Comparison of ENCODE assay signal across 2 cellular contexts in the genomic region with DNA sequence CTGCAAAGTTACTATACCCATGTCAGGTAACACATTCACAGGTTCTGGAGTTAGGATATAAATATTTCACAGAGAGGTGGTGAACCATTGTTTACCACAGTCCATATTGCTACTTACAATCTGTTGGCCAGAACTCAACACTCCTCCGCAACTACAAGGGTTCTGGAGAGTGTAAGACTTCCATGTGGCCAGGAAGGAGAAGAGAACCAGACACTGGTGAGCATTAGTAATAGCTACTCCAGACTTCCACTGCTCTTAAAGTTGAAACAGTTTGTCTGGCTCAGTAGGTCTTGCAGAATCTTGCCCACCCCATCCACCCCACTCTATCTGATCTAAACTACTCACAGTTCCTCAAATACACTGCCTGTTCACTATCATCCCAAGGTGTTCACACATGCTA.
TF ChIP-seq lines count a peak whose summit lies in the region.

No MANE protein-coding gene starts in this region.

TF ChIP-seq in SK-N-SH treated with all-trans-retinoic acid at 6 μM for 48 hours, 23 proteins besides CTCF, POLR2A, EP300 and RAD21 (continued from another document):
- TF ChIP-seq, protein P1, sequence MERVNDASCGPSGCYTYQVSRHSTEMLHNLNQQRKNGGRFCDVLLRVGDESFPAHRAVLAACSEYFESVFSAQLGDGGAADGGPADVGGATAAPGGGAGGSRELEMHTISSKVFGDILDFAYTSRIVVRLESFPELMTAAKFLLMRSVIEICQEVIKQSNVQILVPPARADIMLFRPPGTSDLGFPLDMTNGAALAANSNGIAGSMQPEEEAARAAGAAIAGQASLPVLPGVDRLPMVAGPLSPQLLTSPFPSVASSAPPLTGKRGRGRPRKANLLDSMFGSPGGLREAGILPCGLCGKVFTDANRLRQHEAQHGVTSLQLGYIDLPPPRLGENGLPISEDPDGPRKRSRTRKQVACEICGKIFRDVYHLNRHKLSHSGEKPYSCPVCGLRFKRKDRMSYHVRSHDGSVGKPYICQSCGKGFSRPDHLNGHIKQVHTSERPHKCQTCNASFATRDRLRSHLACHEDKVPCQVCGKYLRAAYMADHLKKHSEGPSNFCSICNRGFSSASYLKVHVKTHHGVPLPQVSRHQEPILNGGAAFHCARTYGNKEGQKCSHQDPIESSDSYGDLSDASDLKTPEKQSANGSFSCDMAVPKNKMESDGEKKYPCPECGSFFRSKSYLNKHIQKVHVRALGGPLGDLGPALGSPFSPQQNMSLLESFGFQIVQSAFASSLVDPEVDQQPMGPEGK (CRISPR knock-in tag; IDR thresholded peaks at IDR 0.05; ENCODE audit: borderline replicate concordance) = no peak
- TF ChIP-seq OSR1 (CRISPR knock-in tag; IDR thresholded peaks at IDR 0.05) (no peak), TOX (CRISPR knock-in tag; IDR thresholded peaks at IDR 0.05; ENCODE audit: borderline replicate concordance) (no peak), PPARA (CRISPR knock-in tag; IDR thresholded peaks at IDR 0.05; ENCODE audit: borderline replicate concordance) (no peak), ISL1 (CRISPR knock-in tag; IDR thresholded peaks at IDR 0.05) (no peak), ZNF8 (CRISPR knock-in tag; IDR thresholded peaks at IDR 0.05) (no peak), BACH2 (CRISPR knock-in tag; IDR thresholded peaks at IDR 0.05; ENCODE audit: borderline replicate concordance) (no peak), ZNF70 (CRISPR knock-in tag; IDR thresholded peaks at IDR 0.05) (no peak), ZFP30 (CRISPR knock-in tag; IDR thresholded peaks at IDR 0.05) (no peak), ESRRG (CRISPR knock-in tag; IDR thresholded peaks at IDR 0.05) (no peak), ZNF565 (CRISPR knock-in tag; conservative IDR thresholded peaks at IDR 0.05; ENCODE audit: low read depth) (no peak), CSDC2 (CRISPR knock-in tag; IDR thresholded peaks at IDR 0.05) (no peak), GLIS3 (CRISPR knock-in tag; IDR thresholded peaks at IDR 0.05) (no peak)
- TF ChIP-seq, protein P2, sequence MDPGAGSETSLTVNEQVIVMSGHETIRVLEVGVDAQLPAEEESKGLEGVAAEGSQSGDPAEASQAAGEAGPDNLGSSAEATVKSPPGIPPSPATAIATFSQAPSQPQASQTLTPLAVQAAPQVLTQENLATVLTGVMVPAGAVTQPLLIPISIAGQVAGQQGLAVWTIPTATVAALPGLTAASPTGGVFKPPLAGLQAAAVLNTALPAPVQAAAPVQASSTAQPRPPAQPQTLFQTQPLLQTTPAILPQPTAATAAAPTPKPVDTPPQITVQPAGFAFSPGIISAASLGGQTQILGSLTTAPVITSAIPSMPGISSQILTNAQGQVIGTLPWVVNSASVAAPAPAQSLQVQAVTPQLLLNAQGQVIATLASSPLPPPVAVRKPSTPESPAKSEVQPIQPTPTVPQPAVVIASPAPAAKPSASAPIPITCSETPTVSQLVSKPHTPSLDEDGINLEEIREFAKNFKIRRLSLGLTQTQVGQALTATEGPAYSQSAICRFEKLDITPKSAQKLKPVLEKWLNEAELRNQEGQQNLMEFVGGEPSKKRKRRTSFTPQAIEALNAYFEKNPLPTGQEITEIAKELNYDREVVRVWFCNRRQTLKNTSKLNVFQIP (CRISPR knock-in tag; IDR thresholded peaks at IDR 0.05; ENCODE audit: borderline replicate concordance, low read depth) = no peak
- TF ChIP-seq, protein P3, sequence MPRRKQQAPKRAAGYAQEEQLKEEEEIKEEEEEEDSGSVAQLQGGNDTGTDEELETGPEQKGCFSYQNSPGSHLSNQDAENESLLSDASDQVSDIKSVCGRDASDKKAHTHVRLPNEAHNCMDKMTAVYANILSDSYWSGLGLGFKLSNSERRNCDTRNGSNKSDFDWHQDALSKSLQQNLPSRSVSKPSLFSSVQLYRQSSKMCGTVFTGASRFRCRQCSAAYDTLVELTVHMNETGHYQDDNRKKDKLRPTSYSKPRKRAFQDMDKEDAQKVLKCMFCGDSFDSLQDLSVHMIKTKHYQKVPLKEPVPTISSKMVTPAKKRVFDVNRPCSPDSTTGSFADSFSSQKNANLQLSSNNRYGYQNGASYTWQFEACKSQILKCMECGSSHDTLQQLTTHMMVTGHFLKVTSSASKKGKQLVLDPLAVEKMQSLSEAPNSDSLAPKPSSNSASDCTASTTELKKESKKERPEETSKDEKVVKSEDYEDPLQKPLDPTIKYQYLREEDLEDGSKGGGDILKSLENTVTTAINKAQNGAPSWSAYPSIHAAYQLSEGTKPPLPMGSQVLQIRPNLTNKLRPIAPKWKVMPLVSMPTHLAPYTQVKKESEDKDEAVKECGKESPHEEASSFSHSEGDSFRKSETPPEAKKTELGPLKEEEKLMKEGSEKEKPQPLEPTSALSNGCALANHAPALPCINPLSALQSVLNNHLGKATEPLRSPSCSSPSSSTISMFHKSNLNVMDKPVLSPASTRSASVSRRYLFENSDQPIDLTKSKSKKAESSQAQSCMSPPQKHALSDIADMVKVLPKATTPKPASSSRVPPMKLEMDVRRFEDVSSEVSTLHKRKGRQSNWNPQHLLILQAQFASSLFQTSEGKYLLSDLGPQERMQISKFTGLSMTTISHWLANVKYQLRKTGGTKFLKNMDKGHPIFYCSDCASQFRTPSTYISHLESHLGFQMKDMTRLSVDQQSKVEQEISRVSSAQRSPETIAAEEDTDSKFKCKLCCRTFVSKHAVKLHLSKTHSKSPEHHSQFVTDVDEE (CRISPR knock-in tag; IDR thresholded peaks at IDR 0.05) = no peak

TF ChIP-seq in HepG2, 621 proteins besides CTCF, POLR2A, EP300 and RAD21 (continued from another document):
- TF ChIP-seq, protein P4, sequence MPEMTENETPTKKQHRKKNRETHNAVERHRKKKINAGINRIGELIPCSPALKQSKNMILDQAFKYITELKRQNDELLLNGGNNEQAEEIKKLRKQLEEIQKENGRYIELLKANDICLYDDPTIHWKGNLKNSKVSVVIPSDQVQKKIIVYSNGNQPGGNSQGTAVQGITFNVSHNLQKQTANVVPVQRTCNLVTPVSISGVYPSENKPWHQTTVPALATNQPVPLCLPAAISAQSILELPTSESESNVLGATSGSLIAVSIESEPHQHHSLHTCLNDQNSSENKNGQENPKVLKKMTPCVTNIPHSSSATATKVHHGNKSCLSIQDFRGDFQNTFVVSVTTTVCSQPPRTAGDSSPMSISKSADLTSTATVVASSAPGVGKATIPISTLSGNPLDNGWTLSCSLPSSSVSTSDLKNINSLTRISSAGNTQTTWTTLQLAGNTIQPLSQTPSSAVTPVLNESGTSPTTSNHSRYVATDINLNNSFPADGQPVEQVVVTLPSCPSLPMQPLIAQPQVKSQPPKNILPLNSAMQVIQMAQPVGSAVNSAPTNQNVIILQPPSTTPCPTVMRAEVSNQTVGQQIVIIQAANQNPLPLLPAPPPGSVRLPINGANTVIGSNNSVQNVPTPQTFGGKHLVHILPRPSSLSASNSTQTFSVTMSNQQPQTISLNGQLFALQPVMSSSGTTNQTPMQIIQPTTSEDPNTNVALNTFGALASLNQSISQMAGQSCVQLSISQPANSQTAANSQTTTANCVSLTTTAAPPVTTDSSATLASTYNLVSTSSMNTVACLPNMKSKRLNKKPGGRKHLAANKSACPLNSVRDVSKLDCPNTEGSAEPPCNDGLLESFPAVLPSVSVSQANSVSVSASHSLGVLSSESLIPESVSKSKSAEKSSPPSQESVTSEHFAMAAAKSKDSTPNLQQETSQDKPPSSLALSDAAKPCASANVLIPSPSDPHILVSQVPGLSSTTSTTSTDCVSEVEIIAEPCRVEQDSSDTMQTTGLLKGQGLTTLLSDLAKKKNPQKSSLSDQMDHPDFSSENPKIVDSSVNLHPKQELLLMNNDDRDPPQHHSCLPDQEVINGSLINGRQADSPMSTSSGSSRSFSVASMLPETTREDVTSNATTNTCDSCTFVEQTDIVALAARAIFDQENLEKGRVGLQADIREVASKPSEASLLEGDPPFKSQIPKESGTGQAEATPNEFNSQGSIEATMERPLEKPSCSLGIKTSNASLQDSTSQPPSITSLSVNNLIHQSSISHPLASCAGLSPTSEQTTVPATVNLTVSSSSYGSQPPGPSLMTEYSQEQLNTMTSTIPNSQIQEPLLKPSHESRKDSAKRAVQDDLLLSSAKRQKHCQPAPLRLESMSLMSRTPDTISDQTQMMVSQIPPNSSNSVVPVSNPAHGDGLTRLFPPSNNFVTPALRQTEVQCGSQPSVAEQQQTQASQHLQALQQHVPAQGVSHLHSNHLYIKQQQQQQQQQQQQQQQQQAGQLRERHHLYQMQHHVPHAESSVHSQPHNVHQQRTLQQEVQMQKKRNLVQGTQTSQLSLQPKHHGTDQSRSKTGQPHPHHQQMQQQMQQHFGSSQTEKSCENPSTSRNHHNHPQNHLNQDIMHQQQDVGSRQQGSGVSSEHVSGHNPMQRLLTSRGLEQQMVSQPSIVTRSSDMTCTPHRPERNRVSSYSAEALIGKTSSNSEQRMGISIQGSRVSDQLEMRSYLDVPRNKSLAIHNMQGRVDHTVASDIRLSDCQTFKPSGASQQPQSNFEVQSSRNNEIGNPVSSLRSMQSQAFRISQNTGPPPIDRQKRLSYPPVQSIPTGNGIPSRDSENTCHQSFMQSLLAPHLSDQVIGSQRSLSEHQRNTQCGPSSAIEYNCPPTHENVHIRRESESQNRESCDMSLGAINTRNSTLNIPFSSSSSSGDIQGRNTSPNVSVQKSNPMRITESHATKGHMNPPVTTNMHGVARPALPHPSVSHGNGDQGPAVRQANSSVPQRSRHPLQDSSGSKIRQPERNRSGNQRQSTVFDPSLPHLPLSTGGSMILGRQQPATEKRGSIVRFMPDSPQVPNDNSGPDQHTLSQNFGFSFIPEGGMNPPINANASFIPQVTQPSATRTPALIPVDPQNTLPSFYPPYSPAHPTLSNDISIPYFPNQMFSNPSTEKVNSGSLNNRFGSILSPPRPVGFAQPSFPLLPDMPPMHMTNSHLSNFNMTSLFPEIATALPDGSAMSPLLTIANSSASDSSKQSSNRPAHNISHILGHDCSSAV (CRISPR knock-in tag; IDR thresholded peaks at IDR 0.05; ENCODE audit: borderline replicate concordance) = no peak
- no peak for TF ChIP-seq ZFP1 (CRISPR knock-in tag; IDR thresholded peaks at IDR 0.05)
- TF ChIP-seq TRIM24 (CRISPR knock-in tag; IDR thresholded peaks at IDR 0.05) = no peak
- no peak for TF ChIP-seq ZBTB3 (CRISPR knock-in tag; IDR thresholded peaks at IDR 0.05; ENCODE audit: borderline replicate concordance, low read depth)
- TF ChIP-seq ZSCAN30 (CRISPR knock-in tag; IDR thresholded peaks at IDR 0.05) = no peak
- no peak for TF ChIP-seq ZNF652 (CRISPR knock-in tag; IDR thresholded peaks at IDR 0.05; ENCODE audit: borderline replicate concordance, low read depth)
- no peak for TF ChIP-seq SNAPC2 (CRISPR knock-in tag; IDR thresholded peaks at IDR 0.05)
- TF ChIP-seq, protein P5, sequence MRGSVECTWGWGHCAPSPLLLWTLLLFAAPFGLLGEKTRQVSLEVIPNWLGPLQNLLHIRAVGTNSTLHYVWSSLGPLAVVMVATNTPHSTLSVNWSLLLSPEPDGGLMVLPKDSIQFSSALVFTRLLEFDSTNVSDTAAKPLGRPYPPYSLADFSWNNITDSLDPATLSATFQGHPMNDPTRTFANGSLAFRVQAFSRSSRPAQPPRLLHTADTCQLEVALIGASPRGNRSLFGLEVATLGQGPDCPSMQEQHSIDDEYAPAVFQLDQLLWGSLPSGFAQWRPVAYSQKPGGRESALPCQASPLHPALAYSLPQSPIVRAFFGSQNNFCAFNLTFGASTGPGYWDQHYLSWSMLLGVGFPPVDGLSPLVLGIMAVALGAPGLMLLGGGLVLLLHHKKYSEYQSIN (CRISPR knock-in tag; IDR thresholded peaks at IDR 0.05; ENCODE audit: borderline replicate concordance) = no peak
- no peak for TF ChIP-seq FOXP1 (IDR thresholded peaks at IDR 0.05)
- TF ChIP-seq FOXP1 (CRISPR knock-in tag; IDR thresholded peaks at IDR 0.05) = no peak
- TF ChIP-seq ZBTB7B (CRISPR knock-in tag; IDR thresholded peaks at IDR 0.05) = no peak
- no peak for TF ChIP-seq NFKBIZ (CRISPR knock-in tag; IDR thresholded peaks at IDR 0.05)
- TF ChIP-seq ZNF549 (CRISPR knock-in tag; IDR thresholded peaks at IDR 0.05) = no peak
- TF ChIP-seq ZNF790 (CRISPR knock-in tag; IDR thresholded peaks at IDR 0.05; ENCODE audit: borderline replicate concordance) = no peak
- TF ChIP-seq HOXA5 (CRISPR knock-in tag; IDR thresholded peaks at IDR 0.05) = no peak
- TF ChIP-seq SIN3B (IDR thresholded peaks at IDR 0.05; ENCODE audit: low read length) = no peak
